In genomic region chr2:96145028-96145939, GRCh38 we compare ENCODE assay signal across 8 cellular contexts. TPM values are rescaled to one million over a fixed set of nuclear protein-coding genes. Genes with fewer than 3 reads are reported as not detected.
DNase-seq lines count a peak whose midpoint lies in the region; ATAC-seq and TF ChIP-seq lines count a peak whose summit lies in the region.

A gene with protein sequence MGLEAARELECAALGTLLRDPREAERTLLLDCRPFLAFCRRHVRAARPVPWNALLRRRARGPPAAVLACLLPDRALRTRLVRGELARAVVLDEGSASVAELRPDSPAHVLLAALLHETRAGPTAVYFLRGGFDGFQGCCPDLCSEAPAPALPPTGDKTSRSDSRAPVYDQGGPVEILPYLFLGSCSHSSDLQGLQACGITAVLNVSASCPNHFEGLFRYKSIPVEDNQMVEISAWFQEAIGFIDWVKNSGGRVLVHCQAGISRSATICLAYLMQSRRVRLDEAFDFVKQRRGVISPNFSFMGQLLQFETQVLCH (minus strand): TSS chr2:96145440. CDS start chr2:96145354, 86 bp downstream.

- peak within 1 kb of the TSS; percentile 94 to 96 for H3K4me3 Mint-ChIP-seq in activated T-cell treated with anti-CD3 and anti-CD28 coated beads, Interleukin-2, amount 50 U/mL, for 72 hours
- H3K4me3 Mint-ChIP-seq in natural killer cell treated with Interleukin-12 subunit alpha and Interleukin-12 subunit beta and Interleukin-15 and Interleukin-18, amount 100 ng/mL, for 72 hours = peak within 1 kb of the TSS; percentile 97

- H3K9me3 ChIP-seq in BLaER1 treated with 17β-estradiol and CSF1 and Interleukin-3, amounts not matched to agents 10 nM and 100 nM (replicated peaks in 1 of 11) = no peaks in the 10 kb centered on the region
- no peaks in the 10 kb centered on the region for H3K9me3 ChIP-seq in OCI-LY1 (ENCODE audit: low read length)

- DNase-seq in activated T-cell treated with anti-CD3 and anti-CD28 coated beads, Interleukin-2, amount 50 U/mL, for 72 hours = peak; percentile 95 to 97
- peak; percentile 39 for DNase-seq in fibroblast of mammary gland (ENCODE audit: low read depth)
- peak; percentile 88 for DNase-seq in natural killer cell treated with Interleukin-12 subunit alpha and Interleukin-12 subunit beta and Interleukin-15 and Interleukin-18, amount 100 ng/mL, for 72 hours (ENCODE audit: low spot score)
- peak; percentile 93 for DNase-seq in stimulated activated naive CD8-positive, alpha-beta T cell treated with anti-CD3 and anti-CD28 coated beads, Interleukin-15, Interleukin-2, amounts not matched to agents 100 U/mL and 50 U/mL, for 24 hours

- ATAC-seq in GM19035 (IDR thresholded peaks at IDR 0.05; ENCODE audit: unreplicated experiment) (peak; percentile 49), HG03280 (IDR thresholded peaks at IDR 0.05; ENCODE audit: unreplicated experiment) (peak; percentile 51)
- ATAC-seq in activated T-cell treated with anti-CD3 and anti-CD28 coated beads, Interleukin-2, amount 50 U/mL, for 72 hours (replicated peaks in 1 of 2) = peak; percentile 60 to 61
- ATAC-seq in natural killer cell treated with Interleukin-12 subunit alpha and Interleukin-12 subunit beta and Interleukin-15 and Interleukin-18, amount 100 ng/mL, for 72 hours = peak; percentile 80 to 81
- ATAC-seq in stimulated activated naive CD8-positive, alpha-beta T cell treated with anti-CD3 and anti-CD28 coated beads, Interleukin-15, Interleukin-2, amounts not matched to agents 100 U/mL and 50 U/mL, for 24 hours = peak; percentile 60

- no peaks in the 10 kb centered on the region for H3K27me3 ChIP-seq in BLaER1 treated with 17β-estradiol and CSF1 and Interleukin-3, amounts not matched to agents 10 nM and 100 nM
- no peaks in the 10 kb centered on the region for H3K27me3 ChIP-seq in OCI-LY1 (ENCODE audit: insufficient read depth, low read length)

- H3K36me3 ChIP-seq in BLaER1 treated with 17β-estradiol and CSF1 and Interleukin-3, amounts not matched to agents 10 nM and 100 nM = peaks cover 12 to 27% (median 24%) of the 10 kb centered on the region in 11 experiments; a peak in 20 of 22 replicates
- peaks cover 28% of the 10 kb centered on the region for H3K36me3 ChIP-seq in OCI-LY1 (ENCODE audit: insufficient read depth, low read length)

- peaks cover 70% of the 10 kb centered on the region for H3K4me1 Mint-ChIP-seq in activated T-cell treated with anti-CD3 and anti-CD28 coated beads, Interleukin-2, amount 50 U/mL, for 72 hours (ENCODE audit: low read depth)
- H3K4me1 Mint-ChIP-seq in natural killer cell treated with Interleukin-12 subunit alpha and Interleukin-12 subunit beta and Interleukin-15 and Interleukin-18, amount 100 ng/mL, for 72 hours (ENCODE audit: low read depth in 2 of 2) = peaks cover 39 to 54% of the 10 kb centered on the region in 2 donors

- H3K27ac ChIP-seq in BLaER1 treated with 17β-estradiol and CSF1 and Interleukin-3, amounts not matched to agents 10 nM and 100 nM = peak within 1 kb of the TSS; percentile 85 to 94 (median 92)
- H3K27ac ChIP-seq in OCI-LY1 (ENCODE audit: low read depth, low read length, poor library complexity, severe bottlenecking) = peak within 1 kb of the TSS; percentile 91

- H3K36me3 Mint-ChIP-seq in activated T-cell treated with anti-CD3 and anti-CD28 coated beads, Interleukin-2, amount 50 U/mL, for 72 hours (ENCODE audit: insufficient read depth in 2 of 2) = peaks cover 19% of the 10 kb centered on the region in 2 donors
- H3K36me3 Mint-ChIP-seq in natural killer cell treated with Interleukin-12 subunit alpha and Interleukin-12 subunit beta and Interleukin-15 and Interleukin-18, amount 100 ng/mL, for 72 hours = no peaks in the 10 kb centered on the region

- peak within 1 kb of the TSS; percentile 94 for H3K27ac Mint-ChIP-seq in activated T-cell treated with anti-CD3 and anti-CD28 coated beads, Interleukin-2, amount 50 U/mL, for 72 hours
- H3K27ac Mint-ChIP-seq in natural killer cell treated with Interleukin-12 subunit alpha and Interleukin-12 subunit beta and Interleukin-15 and Interleukin-18, amount 100 ng/mL, for 72 hours = peak within 1 kb of the TSS; percentile 85 to 91

- no peaks in the 10 kb centered on the region for H3K9me2 ChIP-seq in OCI-LY1 (ENCODE audit: low read depth, low read length)

- H2AFZ ChIP-seq in OCI-LY1 (ENCODE audit: low read length) = no peak within 1 kb of the TSS

- H3K27me3 Mint-ChIP-seq in activated T-cell treated with anti-CD3 and anti-CD28 coated beads, Interleukin-2, amount 50 U/mL, for 72 hours (ENCODE audit: low read depth) = no peaks in the 10 kb centered on the region
- no peaks in the 10 kb centered on the region for H3K27me3 Mint-ChIP-seq in natural killer cell treated with Interleukin-12 subunit alpha and Interleukin-12 subunit beta and Interleukin-15 and Interleukin-18, amount 100 ng/mL, for 72 hours

- peaks cover 73 to 91% (median 84%) of the 10 kb centered on the region in 10 experiments for H3K4me1 ChIP-seq in BLaER1 treated with 17β-estradiol and CSF1 and Interleukin-3, amounts not matched to agents 10 nM and 100 nM
- peaks cover 66% of the 10 kb centered on the region for H3K4me1 ChIP-seq in OCI-LY1 (ENCODE audit: insufficient read depth, low read length, severe bottlenecking)

- TF ChIP-seq CTCF in OCI-LY1 (IDR thresholded peaks at IDR 0.05; ENCODE audit: low read length) = no peak
- TF ChIP-seq CTCF in fibroblast of mammary gland (conservative IDR thresholded peaks at IDR 0.05; ENCODE audit: control insufficient read depth, insufficient read depth, low read depth, low read length) = no peak

- H3K9me3 Mint-ChIP-seq in activated T-cell treated with anti-CD3 and anti-CD28 coated beads, Interleukin-2, amount 50 U/mL, for 72 hours = no peaks in the 10 kb centered on the region
- H3K9me3 Mint-ChIP-seq in natural killer cell treated with Interleukin-12 subunit alpha and Interleukin-12 subunit beta and Interleukin-15 and Interleukin-18, amount 100 ng/mL, for 72 hours = no peaks in the 10 kb centered on the region

- peaks cover 16 to 43% (median 29%) of the 10 kb centered on the region in 11 experiments; a peak in 21 of 22 replicates for H4K20me1 ChIP-seq in BLaER1 treated with 17β-estradiol and CSF1 and Interleukin-3, amounts not matched to agents 10 nM and 100 nM
- no peaks in the 10 kb centered on the region for H4K20me1 ChIP-seq in OCI-LY1 (ENCODE audit: insufficient read depth, low read length)

- H3K4me3 ChIP-seq in BLaER1 treated with 17β-estradiol and CSF1 and Interleukin-3, amounts not matched to agents 10 nM and 100 nM = peak within 1 kb of the TSS; percentile 71 to 98 (median 86)
- H3K4me3 ChIP-seq in OCI-LY1 (ENCODE audit: low read depth, low read length, poor library complexity, severe bottlenecking) = peak within 1 kb of the TSS; percentile 92
- H3K4me3 ChIP-seq in fibroblast of mammary gland (ENCODE audit: control insufficient read depth, low read depth, low read length) = peak within 1 kb of the TSS; percentile 25

- H3K79me2 ChIP-seq in OCI-LY1 (ENCODE audit: insufficient read depth, low read length) = no peaks in the 10 kb centered on the region

- no peaks in the 10 kb centered on the region for H3F3A ChIP-seq in OCI-LY1 (ENCODE audit: insufficient read depth, low read length)

- peak within 1 kb of the TSS; percentile 81 to 99 (median 98) for H3K4me2 ChIP-seq in BLaER1 treated with 17β-estradiol and CSF1 and Interleukin-3, amounts not matched to agents 10 nM and 100 nM
- peak within 1 kb of the TSS; percentile 90 for H3K4me2 ChIP-seq in OCI-LY1 (ENCODE audit: low read length)

- peak within 1 kb of the TSS; percentile 81 to 98 (median 91) for H3K9ac ChIP-seq in BLaER1 treated with 17β-estradiol and CSF1 and Interleukin-3, amounts not matched to agents 10 nM and 100 nM
- H3K9ac ChIP-seq in OCI-LY1 (ENCODE audit: low read length) = peak within 1 kb of the TSS; percentile 90

RNA-seq across cellular contexts. Expression of the gene that starts here (rescaled TPM):
- total RNA-seq in activated T-cell treated with anti-CD3 and anti-CD28 coated beads, Interleukin-2, amount 50 U/mL, for 72 hours = 100 to 1,000 TPM; 340 to 388 TPM
- total RNA-seq in natural killer cell treated with Interleukin-12 subunit alpha and Interleukin-12 subunit beta and Interleukin-15 and Interleukin-18, amount 100 ng/mL, for 72 hours = 10 to 100 TPM; 30.9 to 52.0 TPM

Comparison
In these comparisons a context has a peak if more than half of its experiments do, and no peak if none do; other contexts are left out.
1. Peak in every context shown above with its lines: DNase-seq, ATAC-seq, H3K4me3 ChIP-seq and H3K27ac ChIP-seq.
2. RNA of the gene that starts here (total RNA-seq): 340 to 388 TPM in activated T-cell treated with anti-CD3 and anti-CD28 coated beads, Interleukin-2, amount 50 U/mL, for 72 hours; 30.9 to 52.0 TPM in natural killer cell treated with Interleukin-12 subunit alpha and Interleukin-12 subunit beta and Interleukin-15 and Interleukin-18, amount 100 ng/mL, for 72 hours; every median in the first group is over 4 times any median in the second.
3. H3K4me3 ChIP-seq: peak in every context shown above with its lines; median percentile 92 in OCI-LY1; 86 in BLaER1 treated with 17β-estradiol and CSF1 and Interleukin-3, amounts not matched to agents 10 nM and 100 nM; 25 in fibroblast of mammary gland.
4. DNase-seq: peak in every context shown above with its lines; median percentile 96 in activated T-cell treated with anti-CD3 and anti-CD28 coated beads, Interleukin-2, amount 50 U/mL, for 72 hours; 93 in stimulated activated naive CD8-positive, alpha-beta T cell treated with anti-CD3 and anti-CD28 coated beads, Interleukin-15, Interleukin-2, amounts not matched to agents 100 U/mL and 50 U/mL, for 24 hours; 88 in natural killer cell treated with Interleukin-12 subunit alpha and Interleukin-12 subunit beta and Interleukin-15 and Interleukin-18, amount 100 ng/mL, for 72 hours; 39 in fibroblast of mammary gland.